Comparison of ENCODE assay signal across 20 cellular contexts in genomic region chr14:80491562-80492139, GRCh38.
DNase-seq lines count a peak whose midpoint lies in the region; ATAC-seq, FAIRE-seq and TF ChIP-seq lines count a peak whose summit lies in the region.
"Had no signal": no experiment of that assay in that cellular context is flagged by ENCODE, and none has a peak within 500 bp of the region (broad histone marks: within the 10 kb centered on the region; RNA-seq: fewer than 3 reads in every experiment).

No MANE protein-coding gene starts in this region.

- H2AFZ ChIP-seq in astrocyte (ENCODE audit: low read depth, low read length) (no peak overlapping the region), neural cell (ENCODE audit: low read depth, low read length) (no peak overlapping the region)

- TF ChIP-seq CTCF in astrocyte (IDR thresholded peaks at IDR 0.05; ENCODE audit: insufficient read depth, low read depth, low read length) = no peak
- no peak for TF ChIP-seq CTCF in neural cell (IDR thresholded peaks at IDR 0.05; ENCODE audit: poor library complexity, severe bottlenecking)

- no peak for TF ChIP-seq EP300 in neural cell (conservative IDR thresholded peaks at IDR 0.05; ENCODE audit: poor library complexity, severe bottlenecking)

- no peaks in the 10 kb centered on the region for H3K4me1 Mint-ChIP-seq in astrocyte (ENCODE audit: low read depth, unreplicated experiment)

- FAIRE-seq in astrocyte (lab: Jason Lieb, UNC) = no peak

- DNase-seq in astrocyte (ENCODE audit: low read depth) = no peak
- DNase-seq in globus pallidus (ENCODE audit: low spot score) = no peak
- DNase-seq in OCI-M2 (lab: John Stamatoyannopoulos, UW; ENCODE audit: unreplicated experiment) = no peak
- DNase-seq in stimulated activated naive CD4-positive, alpha-beta T cell (lab: John Stamatoyannopoulos, UW) = no peak
- DNase-seq in aorta = no peak
- DNase-seq: activated CD4-positive, alpha-beta T cell treated with anti-CD3 and anti-CD28 coated beads for 4 hours; activated naive CD4-positive, alpha-beta T cell treated with anti-CD3 and anti-CD28 coated beads, Interleukin-2, amount 10 ng/mL, durations not matched to agents 7 days and 5 days; Caco-2; effector memory CD4-positive, alpha-beta T cell; HCEC 1CT; NCI-H2029; NCI-H526; retina had no signal

- peak overlapping the region; percentile 2 to 53 (median 28); a peak in 19 of 22 replicates for H3K4me2 ChIP-seq in BLaER1 treated with 17β-estradiol and CSF1 and Interleukin-3, amounts not matched to agents 10 nM and 100 nM
- peak overlapping the region; percentile 13 for H3K4me2 ChIP-seq in astrocyte (ENCODE audit: low read length)
- no peak overlapping the region for H3K4me2 ChIP-seq in neural cell (ENCODE audit: low read length)

- peak overlapping the region in 1 of 11 experiments; percentile 18; a peak in 1 of 22 replicates for H3K9ac ChIP-seq in BLaER1 treated with 17β-estradiol and CSF1 and Interleukin-3, amounts not matched to agents 10 nM and 100 nM
- H3K9ac ChIP-seq in astrocyte (ENCODE audit: low read length) (no peak overlapping the region), neural cell (ENCODE audit: low read length) (no peak overlapping the region)

- no peak overlapping the region for H3K27ac Mint-ChIP-seq in astrocyte (ENCODE audit: unreplicated experiment)
- H3K27ac Mint-ChIP-seq: activated naive CD4-positive, alpha-beta T cell treated with anti-CD3 and anti-CD28 coated beads, Interleukin-2, amount 10 ng/mL, durations not matched to agents 7 days and 5 days had no signal

- no peaks in the 10 kb centered on the region for H3K9me3 Mint-ChIP-seq in astrocyte (ENCODE audit: unreplicated experiment)
- H3K9me3 Mint-ChIP-seq: activated naive CD4-positive, alpha-beta T cell treated with anti-CD3 and anti-CD28 coated beads, Interleukin-2, amount 10 ng/mL, durations not matched to agents 7 days and 5 days had no signal

- no peaks in the 10 kb centered on the region for H3K36me3 Mint-ChIP-seq in astrocyte (ENCODE audit: low read depth, unreplicated experiment)
- H3K36me3 Mint-ChIP-seq: activated naive CD4-positive, alpha-beta T cell treated with anti-CD3 and anti-CD28 coated beads, Interleukin-2, amount 10 ng/mL, durations not matched to agents 7 days and 5 days had no signal

- no peaks in the 10 kb centered on the region for H3K36me3 ChIP-seq in BLaER1 treated with 17β-estradiol and CSF1 and Interleukin-3, amounts not matched to agents 10 nM and 100 nM
- H3K36me3 ChIP-seq in astrocyte (ENCODE audit: insufficient read depth, low read length) = no peaks in the 10 kb centered on the region
- H3K36me3 ChIP-seq in neural cell (ENCODE audit: insufficient read depth, low read length) = no peaks in the 10 kb centered on the region
- no peaks in the 10 kb centered on the region for H3K36me3 ChIP-seq in aorta (ENCODE audit: control insufficient read depth in 1 of 2, insufficient read depth in 2 of 2, low read length in 1 of 2)
- H3K36me3 ChIP-seq: breast epithelium had no signal

- H3K27me3 ChIP-seq in BLaER1 treated with 17β-estradiol and CSF1 and Interleukin-3, amounts not matched to agents 10 nM and 100 nM = no peaks in the 10 kb centered on the region
- no peaks in the 10 kb centered on the region for H3K27me3 ChIP-seq in astrocyte (ENCODE audit: insufficient read depth, low read length)
- no peaks in the 10 kb centered on the region for H3K27me3 ChIP-seq in neural cell (ENCODE audit: insufficient read depth, low read depth, low read length)
- no peaks in the 10 kb centered on the region for H3K27me3 ChIP-seq in aorta (ENCODE audit: control insufficient read depth in 1 of 2, insufficient read depth in 2 of 2, low read length in 1 of 2)
- H3K27me3 ChIP-seq: breast epithelium had no signal

- no peaks in the 10 kb centered on the region for H3K9me2 ChIP-seq in neural cell (ENCODE audit: insufficient read depth, low read length)

- TF ChIP-seq RAD21 in neural cell (conservative IDR thresholded peaks at IDR 0.05) = no peak

- ATAC-seq in GM19397 (IDR thresholded peaks at IDR 0.05; ENCODE audit: unreplicated experiment) (peak; percentile 6), aorta (ENCODE audit: low FRiP score) (no peak)
- ATAC-seq: Panc1 had no signal

- H3K79me2 ChIP-seq in astrocyte (ENCODE audit: insufficient read depth, low read length) (no peaks in the 10 kb centered on the region), neural cell (replicated peaks; ENCODE audit: insufficient read depth, low read length) (no peaks in the 10 kb centered on the region)

- intact Hi-C loops in aorta (cut with DNase I) = no loop called here

- no peaks in the 10 kb centered on the region for H4K20me1 ChIP-seq in BLaER1 treated with 17β-estradiol and CSF1 and Interleukin-3, amounts not matched to agents 10 nM and 100 nM
- no peaks in the 10 kb centered on the region for H4K20me1 ChIP-seq in astrocyte (ENCODE audit: insufficient read depth, low read length)
- no peaks in the 10 kb centered on the region for H4K20me1 ChIP-seq in neural cell (ENCODE audit: insufficient read depth)

- no peaks in the 10 kb centered on the region for H3K27me3 Mint-ChIP-seq in astrocyte (ENCODE audit: low read depth, unreplicated experiment)
- H3K27me3 Mint-ChIP-seq: activated naive CD4-positive, alpha-beta T cell treated with anti-CD3 and anti-CD28 coated beads, Interleukin-2, amount 10 ng/mL, durations not matched to agents 7 days and 5 days; natural killer cell treated with Interleukin-12 subunit alpha and Interleukin-12 subunit beta and Interleukin-15 and Interleukin-18, amount 100 ng/mL, for 72 hours had no signal

- peaks cover 8 to 31% (median 20%) of the 10 kb centered on the region in 10 experiments; a peak in 18 of 20 replicates for H3K4me1 ChIP-seq in BLaER1 treated with 17β-estradiol and CSF1 and Interleukin-3, amounts not matched to agents 10 nM and 100 nM
- H3K4me1 ChIP-seq in astrocyte (ENCODE audit: insufficient read depth, low read length) = no peaks in the 10 kb centered on the region
- H3K4me1 ChIP-seq in aorta (ENCODE audit: control insufficient read depth in 1 of 2, insufficient read depth in 2 of 2, low read length in 2 of 2) = no peaks in the 10 kb centered on the region
- H3K4me1 ChIP-seq: breast epithelium, Caco-2 had no signal

- no peak overlapping the region for H3K4me3 Mint-ChIP-seq in astrocyte (ENCODE audit: unreplicated experiment)
- H3K4me3 Mint-ChIP-seq: activated naive CD4-positive, alpha-beta T cell treated with anti-CD3 and anti-CD28 coated beads, Interleukin-2, amount 10 ng/mL, durations not matched to agents 7 days and 5 days; natural killer cell treated with Interleukin-12 subunit alpha and Interleukin-12 subunit beta and Interleukin-15 and Interleukin-18, amount 100 ng/mL, for 72 hours had no signal

- H3F3A ChIP-seq in neural cell (ENCODE audit: insufficient read depth, low read length, poor library complexity, severe bottlenecking) = no peaks in the 10 kb centered on the region

- H3K27ac ChIP-seq in BLaER1 treated with 17β-estradiol and CSF1 and Interleukin-3, amounts not matched to agents 10 nM and 100 nM = peak overlapping the region in 1 of 11 experiments; percentile 15; a peak in 3 of 22 replicates
- H3K27ac ChIP-seq in astrocyte (ENCODE audit: low read depth, low read length) = no peak overlapping the region
- H3K27ac ChIP-seq in neural cell (ENCODE audit: low read length) = no peak overlapping the region
- H3K27ac ChIP-seq in aorta (ENCODE audit: low read depth in 1 of 2, low read length in 2 of 2) = no peak overlapping the region
- H3K27ac ChIP-seq: breast epithelium had no signal

- WGBS in aorta, 2 donors = 9 to 24% methylated on average over 2 of the region's 2 CpGs

- no peak overlapping the region for H3K4me3 ChIP-seq in BLaER1 treated with 17β-estradiol and CSF1 and Interleukin-3, amounts not matched to agents 10 nM and 100 nM
- H3K4me3 ChIP-seq in astrocyte (ENCODE audit: insufficient read depth, low read depth, low read length) (no peak overlapping the region), neural cell (ENCODE audit: low read length) (no peak overlapping the region), aorta (ENCODE audit: low read length in 2 of 2) (no peak overlapping the region)
- H3K4me3 ChIP-seq: breast epithelium, lung had no signal

- no peaks in the 10 kb centered on the region for H3K9me3 ChIP-seq in BLaER1 treated with 17β-estradiol and CSF1 and Interleukin-3, amounts not matched to agents 10 nM and 100 nM (replicated peaks in 1 of 11)
- H3K9me3 ChIP-seq in astrocyte (ENCODE audit: insufficient read depth, low read depth, low read length) (no peaks in the 10 kb centered on the region), neural cell (ENCODE audit: low read length) (no peaks in the 10 kb centered on the region), aorta (ENCODE audit: control insufficient read depth, low read length) (no peaks in the 10 kb centered on the region)
- H3K9me3 ChIP-seq: breast epithelium, Caco-2 had no signal

TF ChIP-seq in neural cell, 6 proteins besides CTCF, POLR2A, EP300 and RAD21:
- peak; percentile 19 for TF ChIP-seq POLR2AphosphoS5 (IDR thresholded peaks at IDR 0.05)
- TF ChIP-seq MXI1 (conservative IDR thresholded peaks at IDR 0.05; ENCODE audit: poor library complexity, severe bottlenecking) = no peak
